ENCODE assay signal across 8 cellular contexts in genomic region chr3:72176537-72177041, GRCh38.
DNase-seq lines count a peak whose midpoint lies in the region; ATAC-seq and TF ChIP-seq lines count a peak whose summit lies in the region.

No MANE protein-coding gene starts in this region.

- intact Hi-C loops in left lung (cut with DNase I): no loop called here

- H3K9me3 ChIP-seq in Karpas-422 (ENCODE audit: low read length) (no peaks in the 10 kb centered on the region), left lung (no peaks in the 10 kb centered on the region), MG63 (no peaks in the 10 kb centered on the region)

- H3K4me1 ChIP-seq in Karpas-422 (ENCODE audit: low read length): peaks cover 36% of the 10 kb centered on the region
- peaks cover 12 to 23% of the 10 kb centered on the region in 2 donors for H3K4me1 ChIP-seq in left lung

- H3K4me3 ChIP-seq in GM12865 (ENCODE audit: low read depth, low read length) (peak overlapping the region; percentile 9), Karpas-422 (ENCODE audit: low read length) (peak overlapping the region; percentile 58), left lung (no peak overlapping the region), MG63 (no peak overlapping the region)

- no peaks in the 10 kb centered on the region for H3K79me2 ChIP-seq in Karpas-422 (ENCODE audit: low read length)

- peak; percentile 93 for ATAC-seq in GM21737 (IDR thresholded peaks at IDR 0.05; ENCODE audit: unreplicated experiment)
- ATAC-seq in left lung: peak; percentile 31

- H2AFZ ChIP-seq in Karpas-422 (ENCODE audit: low read length): no peak overlapping the region

- peak overlapping the region; percentile 45 for H3K9ac ChIP-seq in Karpas-422 (ENCODE audit: low read length)

- no peaks in the 10 kb centered on the region for H3K36me3 ChIP-seq in Karpas-422 (ENCODE audit: insufficient read depth, low read length)
- H3K36me3 ChIP-seq in left lung: no peaks in the 10 kb centered on the region
- H3K36me3 ChIP-seq in MG63: no peaks in the 10 kb centered on the region

- no peaks in the 10 kb centered on the region for H3K9me2 ChIP-seq in Karpas-422 (replicated peaks; ENCODE audit: insufficient read depth, low read length)

- H3K27me3 ChIP-seq in Karpas-422 (ENCODE audit: low read length): no peaks in the 10 kb centered on the region
- peaks cover 0 to 16% of the 10 kb centered on the region in 2 donors for H3K27me3 ChIP-seq in left lung
- H3K27me3 ChIP-seq in MG63: no peaks in the 10 kb centered on the region

- no peak for TF ChIP-seq CTCF in GM12865 (IDR thresholded peaks at IDR 0.05; ENCODE audit: insufficient read depth, low read depth, low read length, missing control alignments)
- TF ChIP-seq CTCF in left lung (IDR thresholded peaks at IDR 0.05): no peak

- no peak overlapping the region; the same call in 1 of the 2 replicates for H3K27ac ChIP-seq in Karpas-422 (ENCODE audit: low read length)
- H3K27ac ChIP-seq in left lung: peak overlapping the region in 1 of 2 donors; percentile 15

- H3K4me2 ChIP-seq in Karpas-422 (ENCODE audit: low read depth, low read length, poor library complexity, severe bottlenecking): peak overlapping the region; percentile 58

- H4K20me1 ChIP-seq in Karpas-422 (ENCODE audit: insufficient read depth, low read depth, low read length): no peaks in the 10 kb centered on the region

- peak; percentile 96 for DNase-seq in GM12865 (ENCODE audit: low read depth)
- peak; percentile 87 for DNase-seq in Karpas-422
- DNase-seq in left lung: no peak
- DNase-seq in MG63: no peak
- no peak for DNase-seq in HUDEP-2 (lab: John Stamatoyannopoulos, UW; ENCODE audit: unreplicated experiment in 76 of 76)
- DNase-seq in superior temporal gyrus (ENCODE audit: extremely low spot score): no peak
- no peak for DNase-seq in NCI-H1048 (lab: John Stamatoyannopoulos, UW)

Comparison
In these comparisons a context has a peak if more than half of its experiments do, and no peak if none do; other contexts are left out.
1. DNase-seq: peak in GM12865 (single experiment) and Karpas-422 (single experiment); none in left lung (0 of 2), MG63 (single experiment), HUDEP-2 (0 of 76), superior temporal gyrus (single experiment) and NCI-H1048 (single experiment).
2. H3K4me3 ChIP-seq: peak in GM12865 (single experiment) and Karpas-422 (single experiment); none in left lung (0 of 2) and MG63 (single experiment).